9 cellular contexts compared by ENCODE assay signal in the genomic region with DNA sequence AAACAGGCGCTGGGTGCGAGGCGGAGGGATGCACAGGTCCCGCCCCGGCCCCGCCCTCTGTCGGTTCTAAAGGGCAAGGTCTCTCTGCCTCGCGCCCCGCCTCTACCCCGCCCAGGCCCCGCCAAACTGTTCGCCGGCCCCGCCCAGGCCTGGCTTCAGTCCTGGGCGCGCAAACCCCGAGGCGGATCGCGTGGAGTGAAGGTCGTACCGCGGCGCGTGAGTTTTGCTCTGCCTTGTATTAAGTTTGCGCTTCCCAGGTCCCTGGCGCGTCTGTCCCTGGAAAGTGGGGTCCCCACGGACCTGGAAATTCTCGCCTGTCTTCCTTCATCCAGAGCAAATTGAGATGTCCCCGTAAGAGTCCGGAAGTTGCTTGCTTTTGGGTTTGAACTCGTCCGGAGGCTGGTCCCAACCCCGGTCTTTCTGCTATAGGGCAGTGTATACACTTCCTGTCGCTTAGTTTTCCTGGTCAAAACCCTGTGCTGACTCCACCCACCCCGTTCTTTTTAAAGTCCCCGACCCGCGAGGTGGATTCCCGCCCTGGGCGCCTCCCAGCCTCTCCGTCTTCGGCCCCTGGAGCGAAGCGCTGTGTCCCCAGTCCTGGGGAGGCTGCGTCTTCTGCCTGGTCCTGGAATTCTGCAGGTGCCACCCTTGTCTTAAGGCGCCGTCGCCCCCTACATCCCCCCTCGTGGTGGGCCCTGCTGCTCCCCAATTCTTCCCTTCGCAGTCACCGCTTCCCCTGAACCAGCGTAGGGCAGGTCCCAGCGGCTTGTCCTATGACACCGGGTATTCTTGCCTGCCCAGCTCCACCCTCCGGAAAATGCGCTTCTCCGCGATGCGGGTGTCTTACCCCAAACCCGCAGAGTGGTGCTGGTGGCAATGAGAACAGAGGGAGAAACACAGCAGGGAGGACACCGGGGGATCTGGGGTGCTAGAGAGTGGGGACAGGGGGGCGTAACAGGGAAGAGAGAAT. TPM values are rescaled to one million over a fixed set of nuclear protein-coding genes. Genes with fewer than 3 reads are reported as not detected.
DNase-seq lines count a peak whose midpoint lies in the region; ATAC-seq, FAIRE-seq and TF ChIP-seq lines count a peak whose summit lies in the region.
"Had no signal": no experiment of that assay in that cellular context is flagged by ENCODE, and none has a peak within 500 bp of the region (broad histone marks: within the 10 kb centered on the region; RNA-seq: fewer than 3 reads in every experiment).

No MANE protein-coding gene starts in this region.

- peak overlapping the region; percentile 93 for H2AFZ ChIP-seq in hepatocyte

- H3K27ac Mint-ChIP-seq in T-helper 1 cell treated with Interleukin-12 subunit alpha and Interleukin-12 subunit beta and Interleukin-4 antibody, amounts not matched to agents 30 μg/mL and 1 μg/mL, for 36 hours, result peak overlapping the region; percentile 98

- H3K4me3 Mint-ChIP-seq in T-helper 1 cell treated with Interleukin-12 subunit alpha and Interleukin-12 subunit beta and Interleukin-4 antibody, amounts not matched to agents 30 μg/mL and 1 μg/mL, for 36 hours, result peak overlapping the region; percentile 94

- H3K4me3 ChIP-seq in ascending aorta (peak overlapping the region; percentile 58 to 66), hepatocyte (peak overlapping the region; percentile 80), retinal pigment epithelial cell (ENCODE audit: low read length) (peak overlapping the region; percentile 73), vagina (peak overlapping the region; percentile 48 to 66)

- peaks cover 0 to 2% of the 10 kb centered on the region in 2 donors for H3K36me3 ChIP-seq in ascending aorta
- no peaks in the 10 kb centered on the region for H3K36me3 ChIP-seq in hepatocyte (replicated peaks; ENCODE audit: insufficient read depth, low read depth)
- H3K36me3 ChIP-seq in vagina, result no peaks in the 10 kb centered on the region

- H4K20me1 ChIP-seq in hepatocyte (ENCODE audit: insufficient read depth, poor library complexity, severe bottlenecking), result no peaks in the 10 kb centered on the region

- peaks cover 57% of the 10 kb centered on the region for H3K36me3 Mint-ChIP-seq in T-helper 1 cell treated with Interleukin-12 subunit alpha and Interleukin-12 subunit beta and Interleukin-4 antibody, amounts not matched to agents 30 μg/mL and 1 μg/mL, for 36 hours (ENCODE audit: low read depth)

- H3K9me2 ChIP-seq in hepatocyte (replicated peaks; ENCODE audit: insufficient read depth), result no peaks in the 10 kb centered on the region

- H3K27ac ChIP-seq in ascending aorta (peak overlapping the region; percentile 61 to 77), hepatocyte (peak overlapping the region; percentile 88), vagina (peak overlapping the region; percentile 67)

- DNase-seq in GM12891 (ENCODE audit: insufficient read length, low spot score), result peak; percentile 56
- peak; percentile 70 to 93 for DNase-seq in ascending aorta (ENCODE audit: low spot score in 2 of 2)
- DNase-seq in hepatocyte (ENCODE audit: low spot score), result peak; percentile 94
- peak; percentile 36 for DNase-seq in retinal pigment epithelial cell (ENCODE audit: low read depth)
- peak in 1 of 2 donors; percentile 88 for DNase-seq in vagina (ENCODE audit: extremely low spot score in 2 of 2)
- DNase-seq in COLO668 (lab: John Stamatoyannopoulos, UW; ENCODE audit: unreplicated experiment), result no peak

- H3K27me3 Mint-ChIP-seq in T-helper 1 cell treated with Interleukin-12 subunit alpha and Interleukin-12 subunit beta and Interleukin-4 antibody, amounts not matched to agents 30 μg/mL and 1 μg/mL, for 36 hours (ENCODE audit: low read depth), result no peaks in the 10 kb centered on the region

- intact Hi-C loops in ascending aorta (cut with DNase I), result loop anchor here (1.0 to 2.0 kb wide), 5 partner anchors 9 to 155 kb away; partner anchors contain the start of genes ZNF528, ZNF701 and ZNF808
- intact Hi-C loops in vagina (cut with DNase I), result no loop called here

- H3K9me3 Mint-ChIP-seq in T-helper 1 cell treated with Interleukin-12 subunit alpha and Interleukin-12 subunit beta and Interleukin-4 antibody, amounts not matched to agents 30 μg/mL and 1 μg/mL, for 36 hours, result peaks cover 33% of the 10 kb centered on the region

- peaks cover 16% of the 10 kb centered on the region for H3K4me1 Mint-ChIP-seq in T-helper 1 cell treated with Interleukin-12 subunit alpha and Interleukin-12 subunit beta and Interleukin-4 antibody, amounts not matched to agents 30 μg/mL and 1 μg/mL, for 36 hours (ENCODE audit: low read depth)

- H3K79me2 ChIP-seq in hepatocyte, result peaks cover 45% of the 10 kb centered on the region

- 5% methylated on average over 65 of the region's 65 CpGs for WGBS in hepatocyte (ENCODE audit: low lambda C conversion rate, missing lambda C conversion rate)

- TF ChIP-seq CTCF in ascending aorta (IDR thresholded peaks at IDR 0.05) (peak in 2 of 3 experiments; percentile 23 to 33), hepatocyte (IDR thresholded peaks at IDR 0.05; ENCODE audit: poor library complexity) (no peak), retinal pigment epithelial cell (conservative IDR thresholded peaks at IDR 0.05; ENCODE audit: low read depth, low read length) (peak; percentile 12), vagina (IDR thresholded peaks at IDR 0.05) (no peak)

- H3K4me1 ChIP-seq in ascending aorta (peaks cover 0 to 8% of the 10 kb centered on the region in 2 donors), hepatocyte (ENCODE audit: insufficient read depth) (peaks cover 5% of the 10 kb centered on the region), vagina (peaks cover 4% of the 10 kb centered on the region)

- peak; percentile 74 for ATAC-seq in HG02870 (IDR thresholded peaks at IDR 0.05; ENCODE audit: unreplicated experiment)

- peak overlapping the region; percentile 92 for H3K4me2 ChIP-seq in hepatocyte

- H3K9me3 ChIP-seq in ascending aorta, result no peaks in the 10 kb centered on the region
- no peaks in the 10 kb centered on the region for H3K9me3 ChIP-seq in hepatocyte (ENCODE audit: low read depth)
- H3K9me3 ChIP-seq in vagina, result no peaks in the 10 kb centered on the region

- H3K27me3 ChIP-seq in ascending aorta, result no peaks in the 10 kb centered on the region
- H3K27me3 ChIP-seq in hepatocyte, result no peaks in the 10 kb centered on the region
- H3K27me3 ChIP-seq in vagina, result no peaks in the 10 kb centered on the region

- FAIRE-seq in GM12891 (lab: Jason Lieb, UNC), result peak; percentile 76
- FAIRE-seq: colon had no signal

- TF ChIP-seq POLR2A in GM12891 (IDR thresholded peaks at IDR 0.05; ENCODE audit: low read depth, low read length) (peak; percentile 76), vagina (IDR thresholded peaks at IDR 0.05) (peak in 1 of 2 donors; percentile 26)

TF ChIP-seq in GM12891, 5 proteins besides CTCF, POLR2A, EP300 and RAD21:
- no peak for TF ChIP-seq POU2F2 (IDR thresholded peaks at IDR 0.05; ENCODE audit: low read depth, low read length)
- peak; percentile 52; the same call in 1 of the 2 replicates for TF ChIP-seq POLR2AphosphoS5 (IDR thresholded peaks at IDR 0.05; ENCODE audit: low read depth, low read length)

RNA-seq across cellular contexts. Expression of gene ZNF808, which starts 8.6 kb away (rescaled TPM):
- 3.7 TPM for polyA plus RNA-seq in GM12891 (2012; ENCODE audit: low read depth, missing spikeins)
- total RNA-seq in ascending aorta (9.0 TPM), hepatocyte (15.7 and 25.7 TPM in 2 replicates), vagina (14.7 TPM)
- 2.2 and 2.7 TPM in 2 replicates for polyA plus RNA-seq in hepatocyte

RNA-seq across cellular contexts. Expression of gene ZNF701, which starts 34.0 kb away (rescaled TPM):
- polyA plus RNA-seq in GM12891 (2012; ENCODE audit: low read depth, missing spikeins), result 5.7 TPM
- total RNA-seq in ascending aorta, result 13.2 TPM
- 15.2 TPM in 2 replicates for total RNA-seq in hepatocyte
- 5.3 and 9.3 TPM in 2 replicates for polyA plus RNA-seq in hepatocyte
- total RNA-seq in vagina, result 15.7 TPM

Comparison
In these comparisons a context has a peak if more than half of its experiments do, and no peak if none do; other contexts are left out.
1. CTCF ChIP-seq: peak in ascending aorta (2 of 3) and retinal pigment epithelial cell (single experiment); none in hepatocyte (single experiment) and vagina (0 of 3).
2. Peak in every context shown above with its lines, with median percentiles within 50 percentile points of each other: H3K27ac ChIP-seq and H3K4me3 ChIP-seq.